In genomic region chr9:14313378-14313940, GRCh38 we compare ENCODE assay signal across 9 cellular contexts. TPM values are rescaled to one million over a fixed set of nuclear protein-coding genes. Genes with fewer than 3 reads are reported as not detected.
DNase-seq lines count a peak whose midpoint lies in the region; ATAC-seq and TF ChIP-seq lines count a peak whose summit lies in the region.
"Had no signal": no experiment of that assay in that cellular context is flagged by ENCODE, and none has a peak within 500 bp of the region (broad histone marks: within the 10 kb centered on the region; RNA-seq: fewer than 3 reads in every experiment).

No MANE protein-coding gene starts in this region.

- H3F3A ChIP-seq in PC-3 (ENCODE audit: low read length, unreplicated experiment) = no peaks in the 10 kb centered on the region

- H3K27ac ChIP-seq in PC-3 (ENCODE audit: low read length) (peak overlapping the region; percentile 83), thyroid gland (peak overlapping the region; percentile 98 to 100 (median 98))

- no peaks in the 10 kb centered on the region for H3K9me2 ChIP-seq in PC-3 (replicated peaks; ENCODE audit: low read length)

- H3K27me3 ChIP-seq in PC-3 (ENCODE audit: low read length) = no peaks in the 10 kb centered on the region
- no peaks in the 10 kb centered on the region for H3K27me3 ChIP-seq in thyroid gland

- peaks cover 21% of the 10 kb centered on the region for H4K20me1 ChIP-seq in PC-3 (ENCODE audit: low read length)

- peak; percentile 65 for DNase-seq in DMS 273 (lab: John Stamatoyannopoulos, UW; ENCODE audit: unreplicated experiment)
- no peak for DNase-seq in DMS 273 treated with DMSO at 0.1 percent for 48 hours (lab: John Stamatoyannopoulos, UW)
- DNase-seq in PC-3 = peak; percentile 26
- peak; percentile 73 for DNase-seq in choroid plexus epithelial cell (ENCODE audit: low read depth)
- peak in 1 of 2 donors; percentile 90 for DNase-seq in lower leg skin (ENCODE audit: low spot score in 2 of 2)
- DNase-seq in thyroid gland = peak; percentile 30 to 32
- no peak for DNase-seq in NCI-H1436 (lab: John Stamatoyannopoulos, UW)

- H3K4me1 ChIP-seq in PC-3 (ENCODE audit: insufficient read depth, low read length) (peaks cover 34% of the 10 kb centered on the region), thyroid gland (peaks cover 8 to 25% of the 10 kb centered on the region in 2 donors)

- peak overlapping the region; percentile 93 for H3K4me3 ChIP-seq in PC-3 (ENCODE audit: low read length)
- peak overlapping the region; percentile 83 for H3K4me3 ChIP-seq in choroid plexus epithelial cell (ENCODE audit: low read depth, low read length)
- peak overlapping the region; percentile 78 for H3K4me3 ChIP-seq in lower leg skin (ENCODE audit: low read depth, poor library complexity, severe bottlenecking)
- peak overlapping the region; percentile 42 to 85 (median 72) for H3K4me3 ChIP-seq in thyroid gland (replicated peaks in 1 of 3)

- H3K9me3 ChIP-seq in PC-3 (ENCODE audit: low read length) = no peaks in the 10 kb centered on the region
- H3K9me3 ChIP-seq in thyroid gland = no peaks in the 10 kb centered on the region

- H3K36me3 ChIP-seq in PC-3 (ENCODE audit: low read depth, low read length) = no peaks in the 10 kb centered on the region
- no peaks in the 10 kb centered on the region for H3K36me3 ChIP-seq in thyroid gland

- ATAC-seq in PC-3 (no peak), GM18909 (IDR thresholded peaks at IDR 0.05; ENCODE audit: poor library complexity, unreplicated experiment) (no peak)

- POLR2A ChIA-PET in PC-3 (lab: Charles Lee; ENCODE audit: unreplicated experiment) = interaction anchor here (0.6 kb wide), 1 partner anchor 784 kb away, joined by 4 read pairs; no protein-coding TSS in a partner anchor

- peak overlapping the region; percentile 61 for H2AFZ ChIP-seq in PC-3 (ENCODE audit: low read length)

- TF ChIP-seq CTCF in PC-3 (conservative IDR thresholded peaks at IDR 0.05; ENCODE audit: low read depth, low read length) (no peak), choroid plexus epithelial cell (conservative IDR thresholded peaks at IDR 0.05; ENCODE audit: low read depth, low read length) (no peak), lower leg skin (IDR thresholded peaks at IDR 0.05) (no peak), thyroid gland (IDR thresholded peaks at IDR 0.05) (no peak)

- TF ChIP-seq POLR2A in lower leg skin (IDR thresholded peaks at IDR 0.05) = no peak
- no peak for TF ChIP-seq POLR2A in thyroid gland (IDR thresholded peaks at IDR 0.05)

- BruUV-seq in PC-3 (replicated peaks; lab: Mats Ljungman, UMichigan) = TSS peak; percentile 50

- intact Hi-C loops in PC-3 (cut with micrococcal nuclease) (loop anchor here (5.0 to 10.0 kb wide), 3 partner anchors 136 to 279 kb away; no protein-coding TSS in a partner anchor), lower leg skin (cut with DNase I; ENCODE audit: low total_unique reads) (no loop called here), thyroid gland (cut with DNase I) (loop anchor here (5.0 to 10.0 kb wide), 3 partner anchors 34 to 289 kb away; no protein-coding TSS in a partner anchor)

- peak overlapping the region; percentile 95 for H3K9ac ChIP-seq in PC-3 (ENCODE audit: low read length)

- H3K4me2 ChIP-seq in PC-3 (ENCODE audit: low read length) = peak overlapping the region; percentile 92

- 0 to 1% methylated on average over 33 of the region's 33 CpGs for WGBS in lower leg skin, 2 donors
- 1 to 2% methylated on average over 30 to 32 of the region's 33 CpGs for WGBS in thyroid gland, 2 donors

- peaks cover 64% of the 10 kb centered on the region for H3K79me2 ChIP-seq in PC-3 (ENCODE audit: low read length)

- CTCF ChIA-PET in PC-3 (lab: Charles Lee) = no interaction called here

RNA-seq across cellular contexts. Expression of gene NFIB, which starts 0.5 kb away (rescaled TPM):
- total RNA-seq in PC-3 (2014; rRNA removed) (18.6 and 25.3 TPM in 2 replicates), lower leg skin (100 to 1,000 TPM in 1 of 4 donors, 10 to 100 TPM in 3; 68.2 to 145 (median 78.6) TPM), thyroid gland (100 to 1,000 TPM in 3 of 4 donors, 10 to 100 TPM in 1; 57.9 to 144 (median 125) TPM)
- total RNA-seq: T-helper 2 cell treated with Interferon-gamma antibody and Interleukin-4, amounts not matched to agents 100 ng/mL and 5 ng/mL, for 36 hours had no signal

Comparison
In these comparisons a context has a peak if more than half of its experiments do, and no peak if none do; other contexts are left out.
1. DNase-seq: peak in DMS 273 (single experiment), PC-3 (single experiment), choroid plexus epithelial cell (single experiment) and thyroid gland (2 of 2); none in DMS 273 treated with DMSO at 0.1 percent for 48 hours (single experiment) and NCI-H1436 (single experiment).
2. Peak in every context shown above with its lines, with median percentiles within 50 percentile points of each other: H3K4me3 ChIP-seq.